Comparison of ENCODE assay signal across 8 cellular contexts in the genomic region with DNA sequence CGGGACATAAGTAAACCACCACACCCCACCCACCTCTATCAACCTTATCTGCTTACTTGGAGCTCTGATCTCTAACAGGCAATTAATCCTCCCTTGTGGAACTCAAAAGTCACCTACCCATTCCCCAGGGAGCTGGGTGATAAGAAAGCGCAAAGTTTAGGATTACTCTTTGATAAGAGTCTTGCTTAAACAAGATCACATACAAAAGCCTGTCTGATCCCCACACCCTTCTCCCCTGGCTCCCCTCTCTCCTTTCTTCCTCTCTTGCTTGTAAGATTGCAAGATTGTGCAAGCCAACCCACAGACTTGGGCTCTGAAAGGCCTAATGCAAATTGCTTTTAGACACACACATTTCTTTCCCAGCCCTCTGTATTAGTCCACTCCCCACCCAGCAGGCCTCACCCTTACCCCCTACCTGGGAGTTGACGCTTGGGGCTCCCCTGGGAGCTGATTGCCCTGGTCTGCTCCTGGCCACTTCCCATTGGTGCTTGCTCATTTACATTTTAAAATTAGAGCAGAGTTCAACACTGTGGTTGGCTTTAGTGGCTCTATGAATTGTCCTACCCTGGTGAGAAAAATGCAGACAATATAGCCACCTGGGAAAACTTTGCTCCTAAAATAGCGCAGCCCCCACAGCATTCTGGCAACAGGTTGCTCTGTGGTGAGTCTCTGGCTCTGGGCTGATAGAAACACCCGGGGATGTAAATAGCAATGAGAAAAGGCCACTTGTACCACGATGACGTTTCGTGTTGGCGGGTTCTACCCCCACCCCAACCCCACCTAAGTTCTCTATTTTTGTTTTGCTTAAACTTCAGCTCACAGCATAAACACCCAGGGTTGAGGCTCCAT.
DNase-seq lines count a peak whose midpoint lies in the region; ATAC-seq and TF ChIP-seq lines count a peak whose summit lies in the region.

No MANE protein-coding gene starts in this region.

- TF ChIP-seq CTCF in GM10248 (IDR thresholded peaks at IDR 0.05; ENCODE audit: control extremely low read depth, extremely low read depth, low read depth, missing control alignments), result no peak

- POLR2A ChIA-PET in GM10248 (lab: Yijun Ruan, JAX), result interaction anchor here (0.6 to 2.7 kb wide), 2 partner anchors 9 to 26 kb away, joined by 8 to 9 read pairs; no protein-coding TSS in a partner anchor

- ATAC-seq in GM21529 (IDR thresholded peaks at IDR 0.05; ENCODE audit: unreplicated experiment), result peak; percentile 83

- DNase-seq in GM10248 (ENCODE audit: extremely low spot score), result peak; percentile 88
- peak; percentile 48 for DNase-seq in HuH-7 (ENCODE audit: low spot score)
- peak; percentile 79 for DNase-seq in astrocyte of the hippocampus (ENCODE audit: low read depth, low spot score)
- peak; percentile 88 for DNase-seq in midbrain (lab: John Stamatoyannopoulos, UW)
- no peak for DNase-seq in ecto neural progenitor cell (ENCODE audit: low spot score)
- DNase-seq in activated naive CD4-positive, alpha-beta T cell treated with Interleukin-2 at 50 U/mL for 16 hours, result no peak
- DNase-seq in activated T-cell treated with anti-CD3 and anti-CD28 coated beads, Interleukin-2, amount 50 U/mL, for 1 hour, result no peak

- CTCF ChIA-PET in GM10248 (lab: Yijun Ruan, JAX), result interaction anchor here (1.2 to 15.4 kb wide), 5 partner anchors 9 to 331 kb away, joined by 3 to 158 read pairs (median 7); no protein-coding TSS in a partner anchor

Comparison
In these comparisons a context has a peak if more than half of its experiments do, and no peak if none do; other contexts are left out.
1. DNase-seq: peak in GM10248 (single experiment), HuH-7 (single experiment), astrocyte of the hippocampus (single experiment) and midbrain (single experiment); none in ecto neural progenitor cell (single experiment), activated naive CD4-positive, alpha-beta T cell treated with Interleukin-2 at 50 U/mL for 16 hours (single experiment) and activated T-cell treated with anti-CD3 and anti-CD28 coated beads, Interleukin-2, amount 50 U/mL, for 1 hour (single experiment).